ENCODE assay signal across 19 cellular contexts in genomic region chr1:180950321-180950720, GRCh38. TPM values are rescaled to one million over a fixed set of nuclear protein-coding genes. Genes with fewer than 3 reads are reported as not detected.
"Had no signal": no experiment of that assay in that cellular context is flagged by ENCODE, and none has a peak within 500 bp of the region (broad histone marks: within the 10 kb centered on the region; RNA-seq: fewer than 3 reads in every experiment).

No MANE protein-coding gene starts in this region.

- ATAC-seq: effector memory CD8-positive, alpha-beta T cell; gastrocnemius medialis; left cardiac atrium; naive thymus-derived CD4-positive, alpha-beta T cell; psoas muscle; right lobe of liver; stimulated activated naive B cell treated with anti-CD40 and anti-IgM and Interleukin-4, amounts not matched to agents 10 μg/mL and 1 μg/mL and 100 μg/mL, for 72 hours; stimulated activated naive CD8-positive, alpha-beta T cell treated with anti-CD3 and anti-CD28 coated beads, Interleukin-15, amount 100 ng/mL, for 72 hours had no signal

- H3K27ac Mint-ChIP-seq: dendritic cell treated with granulocyte-macrophage colony-stimulating factor and Interleukin-4, amounts not matched to agents 40 ng/mL and 50 ng/mL, for 4 days; effector memory CD8-positive, alpha-beta T cell; immature natural killer cell; neural progenitor cell; stimulated activated naive B cell treated with anti-CD40 and anti-IgM and Interleukin-4, amounts not matched to agents 10 μg/mL and 1 μg/mL and 100 μg/mL, for 72 hours; type B pancreatic cell had no signal

- H3K27me3 Mint-ChIP-seq: effector memory CD8-positive, alpha-beta T cell; stimulated activated naive B cell treated with anti-CD40 and anti-IgM and Interleukin-4, amounts not matched to agents 10 μg/mL and 1 μg/mL and 100 μg/mL, for 72 hours; stimulated activated naive CD8-positive, alpha-beta T cell treated with anti-CD3 and anti-CD28 coated beads, Interleukin-15, amount 100 ng/mL, for 72 hours; type B pancreatic cell had no signal

- DNase-seq: effector memory CD8-positive, alpha-beta T cell; gastrocnemius medialis; glutamatergic neuron; immature natural killer cell; left cardiac atrium; mesendoderm; naive thymus-derived CD4-positive, alpha-beta T cell; occipital lobe; psoas muscle; retina; right lobe of liver; stimulated activated CD4-positive, alpha-beta T cell treated with anti-CD3 and anti-CD28 coated beads, Interleukin-2, amount 100 ng/mL, for 24 hours; stimulated activated CD4-positive, alpha-beta T cell treated with anti-CD3 and anti-CD28 coated beads, Interleukin-4, amount 100 ng/mL, for 4 hours; stimulated activated naive B cell treated with anti-CD40 and anti-IgM and Interleukin-4, amounts not matched to agents 10 μg/mL and 1 μg/mL and 100 μg/mL, for 72 hours; stimulated activated naive CD8-positive, alpha-beta T cell treated with anti-CD3 and anti-CD28 coated beads, Interleukin-15, amount 100 ng/mL, for 72 hours; uterus had no signal

- H3K9me3 Mint-ChIP-seq: neural progenitor cell, type B pancreatic cell had no signal

- H3K4me3 Mint-ChIP-seq: dendritic cell treated with granulocyte-macrophage colony-stimulating factor and Interleukin-4, amounts not matched to agents 40 ng/mL and 50 ng/mL, for 4 days; effector memory CD8-positive, alpha-beta T cell; immature natural killer cell; naive thymus-derived CD4-positive, alpha-beta T cell; neural progenitor cell; stimulated activated naive B cell treated with anti-CD40 and anti-IgM and Interleukin-4, amounts not matched to agents 10 μg/mL and 1 μg/mL and 100 μg/mL, for 72 hours; stimulated activated naive CD8-positive, alpha-beta T cell treated with anti-CD3 and anti-CD28 coated beads, Interleukin-15, amount 100 ng/mL, for 72 hours; type B pancreatic cell had no signal

RNA-seq across cellular contexts. Expression of gene KIAA1614, which starts 37.6 kb away (rescaled TPM):
- polyA plus RNA-seq: immature natural killer cell had no signal
